Comparison of ENCODE assay signal across 24 cellular contexts in genomic region chr1:116991918-116992317, GRCh38. TPM values are rescaled to one million over a fixed set of nuclear protein-coding genes. Genes with fewer than 3 reads are reported as not detected.
DNase-seq lines count a peak whose midpoint lies in the region; ATAC-seq and TF ChIP-seq lines count a peak whose summit lies in the region.
"Had no signal": no experiment of that assay in that cellular context is flagged by ENCODE, and none has a peak within 500 bp of the region (broad histone marks: within the 10 kb centered on the region; RNA-seq: fewer than 3 reads in every experiment).

No MANE protein-coding gene starts in this region.

- DNase-seq in CD4-positive, CD25-positive, alpha-beta regulatory T cell, result no peak
- no peak for DNase-seq in T-helper 17 cell
- DNase-seq in esophagus squamous epithelium (lab: John Stamatoyannopoulos, UW), result no peak
- DNase-seq in activated T-helper 1 cell treated with anti-CD3 and anti-CD28 coated beads, Interleukin-12 subunit alpha, Interleukin-12 subunit beta, Interleukin-2, Interleukin-4 antibody, amounts not matched to agents 30 ng/mL and 10 ng/mL and 1 ng/mL, durations not matched to agents 14 hours and 24 hours and 36 hours (ENCODE audit: low spot score), result no peak
- no peak for DNase-seq in DMS79 (lab: John Stamatoyannopoulos, UW)
- no peak for DNase-seq in DMS153 (lab: John Stamatoyannopoulos, UW)
- DNase-seq: activated CD4-positive, alpha-beta T cell treated with anti-CD3 and anti-CD28 coated beads, Interleukin-2, amount 10 ng/mL, durations not matched to agents 7 days and 5 days; amniotic stem cell; C1 segment of cervical spinal cord; effector CD8-positive, alpha-beta T cell; erythroblast; foreskin fibroblast; heart right ventricle; NCI-H1048; NCI-H1694 treated with DMSO at 0.1 percent for 48 hours; SK-N-SH; stimulated activated CD4-positive, alpha-beta T cell treated with anti-CD3 and anti-CD28 coated beads, Interleukin-1b, Interleukin-23, amount 100 ng/mL, for 48 hours; trophoblast cell had no signal

- H3K27me3 Mint-ChIP-seq in CD4-positive, CD25-positive, alpha-beta regulatory T cell, result no peaks in the 10 kb centered on the region
- H3K27me3 Mint-ChIP-seq in T-helper 17 cell, result no peaks in the 10 kb centered on the region
- peaks cover 5% of the 10 kb centered on the region for H3K27me3 Mint-ChIP-seq in activated T-helper 1 cell treated with anti-CD3 and anti-CD28 coated beads, Interleukin-12 subunit alpha, Interleukin-12 subunit beta, Interleukin-2, Interleukin-4 antibody, amounts not matched to agents 30 ng/mL and 10 ng/mL and 1 ng/mL, durations not matched to agents 14 hours and 24 hours and 36 hours (ENCODE audit: insufficient read depth)
- H3K27me3 Mint-ChIP-seq: activated CD4-positive, alpha-beta T cell treated with anti-CD3 and anti-CD28 coated beads, Interleukin-2, amount 10 ng/mL, durations not matched to agents 7 days and 5 days had no signal

- H3K4me1 Mint-ChIP-seq in CD4-positive, CD25-positive, alpha-beta regulatory T cell, result peaks cover 6 to 31% (median 18%) of the 10 kb centered on the region in 4 donors
- peaks cover 23% of the 10 kb centered on the region for H3K4me1 Mint-ChIP-seq in T-helper 17 cell
- H3K4me1 Mint-ChIP-seq in activated T-helper 1 cell treated with anti-CD3 and anti-CD28 coated beads, Interleukin-12 subunit alpha, Interleukin-12 subunit beta, Interleukin-2, Interleukin-4 antibody, amounts not matched to agents 30 ng/mL and 10 ng/mL and 1 ng/mL, durations not matched to agents 14 hours and 24 hours and 36 hours (ENCODE audit: low read depth), result peaks cover 27% of the 10 kb centered on the region

- peaks cover 55% of the 10 kb centered on the region for H3K4me1 ChIP-seq in ACC112 (ENCODE audit: control insufficient read depth, insufficient read depth, low read length, unreplicated experiment)
- H3K4me1 ChIP-seq in CD4-positive, CD25-positive, alpha-beta regulatory T cell (ENCODE audit: control insufficient read depth, insufficient read depth, low read length, poor library complexity, severe bottlenecking), result peaks cover 22% of the 10 kb centered on the region
- H3K4me1 ChIP-seq in esophagus squamous epithelium, result peaks cover 0 to 47% (median 35%) of the 10 kb centered on the region in 3 donors
- H3K4me1 ChIP-seq: neural progenitor cell, parathyroid adenoma had no signal

- H3K4me3 ChIP-seq in ACC112 (ENCODE audit: low read depth, low read length) (no peak overlapping the region; the same call in 1 of the 2 replicates), esophagus squamous epithelium (no peak overlapping the region)
- H3K4me3 ChIP-seq in CD4-positive, CD25-positive, alpha-beta regulatory T cell (ENCODE audit: low read depth, low read length), result peak overlapping the region; percentile 0
- H3K4me3 ChIP-seq: heart right ventricle, neural progenitor cell, right atrium auricular region, smooth muscle cell had no signal

- H3K36me3 ChIP-seq in ACC112 (ENCODE audit: insufficient read depth, low read length) (no peaks in the 10 kb centered on the region), esophagus squamous epithelium (peaks cover 0 to 10% (median under 1%) of the 10 kb centered on the region in 3 donors)
- H3K36me3 ChIP-seq in CD4-positive, CD25-positive, alpha-beta regulatory T cell (ENCODE audit: control insufficient read depth, insufficient read depth, low read length), result no peaks in the 10 kb centered on the region
- H3K36me3 ChIP-seq: neural progenitor cell had no signal

- TF ChIP-seq CTCF in esophagus squamous epithelium (IDR thresholded peaks at IDR 0.05), result no peak

- H3K9me3 ChIP-seq in CD4-positive, CD25-positive, alpha-beta regulatory T cell (ENCODE audit: control insufficient read depth in 2 of 2, low read length in 2 of 2), result no peaks in the 10 kb centered on the region
- H3K9me3 ChIP-seq in T-helper 17 cell (ENCODE audit: control insufficient read depth, low read length, poor library complexity, severe bottlenecking) (no peaks in the 10 kb centered on the region), esophagus squamous epithelium (no peaks in the 10 kb centered on the region)
- H3K9me3 ChIP-seq: heart right ventricle, right atrium auricular region, SK-N-SH had no signal

- H3K27ac Mint-ChIP-seq in CD4-positive, CD25-positive, alpha-beta regulatory T cell, result peak overlapping the region in 2 of 3 donors; percentile 84 to 89
- H3K27ac Mint-ChIP-seq in T-helper 17 cell, result peak overlapping the region; percentile 87
- no peak overlapping the region for H3K27ac Mint-ChIP-seq in activated T-helper 1 cell treated with anti-CD3 and anti-CD28 coated beads, Interleukin-12 subunit alpha, Interleukin-12 subunit beta, Interleukin-2, Interleukin-4 antibody, amounts not matched to agents 30 ng/mL and 10 ng/mL and 1 ng/mL, durations not matched to agents 14 hours and 24 hours and 36 hours
- H3K27ac Mint-ChIP-seq: activated T-helper 2 cell treated with anti-CD3 and anti-CD28 coated beads, Interferon-gamma antibody, Interleukin-2, Interleukin-4, amounts not matched to agents 10 μg/mL and 5 μg/mL and 100 μg/mL, durations not matched to agents 14 hours and 24 hours and 36 hours; neural progenitor cell had no signal

- intact Hi-C loops in esophagus squamous epithelium (cut with DNase I), result no loop called here
- intact Hi-C loops in activated T-helper 1 cell treated with anti-CD3 and anti-CD28 coated beads, Interleukin-12 subunit alpha, Interleukin-12 subunit beta, Interleukin-2, Interleukin-4 antibody, amounts not matched to agents 30 ng/mL and 10 ng/mL and 1 ng/mL, durations not matched to agents 14 hours and 24 hours and 36 hours (cut with micrococcal nuclease), result no loop called here

- H3K9me3 Mint-ChIP-seq in CD4-positive, CD25-positive, alpha-beta regulatory T cell, result peaks cover 0 to 3% (median 0%) of the 10 kb centered on the region in 7 donors
- no peaks in the 10 kb centered on the region for H3K9me3 Mint-ChIP-seq in activated T-helper 1 cell treated with anti-CD3 and anti-CD28 coated beads, Interleukin-12 subunit alpha, Interleukin-12 subunit beta, Interleukin-2, Interleukin-4 antibody, amounts not matched to agents 30 ng/mL and 10 ng/mL and 1 ng/mL, durations not matched to agents 14 hours and 24 hours and 36 hours
- H3K9me3 Mint-ChIP-seq: activated T-helper 2 cell treated with anti-CD3 and anti-CD28 coated beads, Interferon-gamma antibody, Interleukin-2, Interleukin-4, amounts not matched to agents 10 μg/mL and 5 μg/mL and 100 μg/mL, durations not matched to agents 14 hours and 24 hours and 36 hours had no signal

- H3K27me3 ChIP-seq in ACC112 (ENCODE audit: insufficient read depth, low read length) (no peaks in the 10 kb centered on the region), esophagus squamous epithelium (no peaks in the 10 kb centered on the region)
- H3K27me3 ChIP-seq in CD4-positive, CD25-positive, alpha-beta regulatory T cell (ENCODE audit: control insufficient read depth, insufficient read depth, low read length), result no peaks in the 10 kb centered on the region
- H3K27me3 ChIP-seq: heart right ventricle, neural progenitor cell, right atrium auricular region had no signal

- no peak for TF ChIP-seq POLR2A in esophagus squamous epithelium (IDR thresholded peaks at IDR 0.05)

- H3K36me3 Mint-ChIP-seq in CD4-positive, CD25-positive, alpha-beta regulatory T cell, result no peaks in the 10 kb centered on the region
- peaks cover 2% of the 10 kb centered on the region for H3K36me3 Mint-ChIP-seq in T-helper 17 cell (ENCODE audit: low read depth)
- H3K36me3 Mint-ChIP-seq in activated T-helper 1 cell treated with anti-CD3 and anti-CD28 coated beads, Interleukin-12 subunit alpha, Interleukin-12 subunit beta, Interleukin-2, Interleukin-4 antibody, amounts not matched to agents 30 ng/mL and 10 ng/mL and 1 ng/mL, durations not matched to agents 14 hours and 24 hours and 36 hours (ENCODE audit: low read depth), result peaks cover 9% of the 10 kb centered on the region

- 73 to 100% methylated on average over 1 of the region's 1 CpG for WGBS in esophagus squamous epithelium, 2 donors

- H3K27ac ChIP-seq in ACC112 (ENCODE audit: low read depth, low read length) (peak overlapping the region; percentile 99), esophagus squamous epithelium (peak overlapping the region in 3 of 4 donors; percentile 59 to 76 (median 71))
- H3K27ac ChIP-seq in CD4-positive, CD25-positive, alpha-beta regulatory T cell (ENCODE audit: insufficient read depth, low read length, poor library complexity, severe bottlenecking), result no peak overlapping the region
- H3K27ac ChIP-seq: neural progenitor cell, parathyroid adenoma had no signal

- no peaks in the 10 kb centered on the region for H3K79me2 ChIP-seq in ACC112 (ENCODE audit: control insufficient read depth, insufficient read depth, low read length, unreplicated experiment)
- H3K79me2 ChIP-seq: parathyroid adenoma had no signal

- peak overlapping the region in 3 of 4 donors; percentile 15 to 72 (median 22) for H3K4me3 Mint-ChIP-seq in CD4-positive, CD25-positive, alpha-beta regulatory T cell
- H3K4me3 Mint-ChIP-seq in T-helper 17 cell, result peak overlapping the region; percentile 62
- H3K4me3 Mint-ChIP-seq in activated T-helper 1 cell treated with anti-CD3 and anti-CD28 coated beads, Interleukin-12 subunit alpha, Interleukin-12 subunit beta, Interleukin-2, Interleukin-4 antibody, amounts not matched to agents 30 ng/mL and 10 ng/mL and 1 ng/mL, durations not matched to agents 14 hours and 24 hours and 36 hours, result no peak overlapping the region
- H3K4me3 Mint-ChIP-seq: activated CD4-positive, alpha-beta T cell treated with anti-CD3 and anti-CD28 coated beads, Interleukin-2, amount 10 ng/mL, durations not matched to agents 7 days and 5 days; neural progenitor cell had no signal

- no peak overlapping the region for H2AFZ ChIP-seq in ACC112 (ENCODE audit: low read length, unreplicated experiment)
- H2AFZ ChIP-seq: neural progenitor cell, parathyroid adenoma had no signal

- no peak for ATAC-seq in CD4-positive, CD25-positive, alpha-beta regulatory T cell (ENCODE audit: low read depth in 2 of 2)
- peak; percentile 36 for ATAC-seq in T-helper 17 cell

RNA-seq across cellular contexts. Expression of gene CD101, which starts 9.6 kb away (rescaled TPM):
- total RNA-seq in CD4-positive, CD25-positive, alpha-beta regulatory T cell, result 14.9 TPM
- polyA plus RNA-seq in CD4-positive, CD25-positive, alpha-beta regulatory T cell, result 10 to 100 TPM in 2 of 4 donors, 1 to 10 TPM in 2; 4.3 to 38.9 (median 19.4) TPM
- total RNA-seq in T-helper 17 cell (1 to 10 TPM; 1.9 to 5.7 TPM), esophagus squamous epithelium (1 to 10 TPM in 3 of 4 donors, under 1 TPM in 1; 0.42 to 3.4 (median 2.2) TPM)
- 0.80 and 1.0 TPM in 2 replicates for total RNA-seq in activated T-helper 1 cell treated with anti-CD3 and anti-CD28 coated beads, Interleukin-12 subunit alpha, Interleukin-12 subunit beta, Interleukin-2, Interleukin-4 antibody, amounts not matched to agents 30 ng/mL and 10 ng/mL and 1 ng/mL, durations not matched to agents 14 hours and 24 hours and 36 hours
